In the genomic region with DNA sequence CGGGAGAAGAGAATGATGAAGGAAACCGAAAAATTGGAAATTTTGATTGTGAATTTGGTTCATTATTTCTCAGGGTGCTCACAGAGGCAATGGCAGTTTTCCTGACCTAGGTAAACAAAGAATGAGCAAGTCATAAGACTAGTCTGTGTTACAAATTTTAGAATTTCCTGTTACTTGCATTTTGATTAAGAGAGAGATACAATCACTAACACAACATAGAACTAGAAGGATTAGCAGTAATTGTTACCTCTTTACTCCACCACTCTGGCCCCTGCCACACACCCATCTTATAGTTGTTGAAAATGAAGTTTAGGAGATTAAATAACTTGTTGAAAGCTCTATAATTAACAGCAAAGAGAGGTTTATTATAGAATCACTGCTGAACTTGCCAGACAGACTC, we compare ENCODE assay signal across 19 cellular contexts.
"Had no signal": no experiment of that assay in that cellular context is flagged by ENCODE, and none has a peak within 500 bp of the region (broad histone marks: within the 10 kb centered on the region; RNA-seq: fewer than 3 reads in every experiment).

No MANE protein-coding gene starts in this region.

- H3K36me3 ChIP-seq: MG63, SJSA1 had no signal

- DNase-seq: KBM-7, MG63, NCI-H1092, NCI-H1105 treated with DMSO at 0.1 percent for 48 hours, NCI-H1417 treated with DMSO at 0.1 percent for 48 hours, NCI-H146, NCI-H1694 treated with DMSO at 0.1 percent for 48 hours, NCI-H1930, NCI-H2081, NCI-H2107, NCI-H2227 treated with DMSO at 0.1 percent for 48 hours, NCI-H524 treated with DMSO at 0.1 percent for 48 hours, NCI-H69, NCI-H774, Right ventricle myocardium superior, RPMI8226, SIG-M5, SK-N-SH had no signal

- H3K4me1 ChIP-seq: SJSA1 had no signal

- H3K9me3 ChIP-seq: MG63, SJSA1, SK-N-SH had no signal

- H3K27me3 ChIP-seq: MG63, SJSA1 had no signal

- H3K27ac ChIP-seq: SJSA1 had no signal

- H3K4me3 ChIP-seq: MG63, SJSA1 had no signal
